ENCODE assay signal across 1 cellular context in genomic region chr11:44310456-44311272, GRCh38.
TF ChIP-seq lines count a peak whose summit lies in the region.

No MANE protein-coding gene starts in this region.

TF ChIP-seq in H1, 55 proteins besides CTCF, POLR2A, EP300 and RAD21:
- no peak for TF ChIP-seq KDM4A (IDR thresholded peaks at IDR 0.05; ENCODE audit: low read depth, low read length, severe bottlenecking)
- TF ChIP-seq PHF8 (conservative IDR thresholded peaks at IDR 0.05; ENCODE audit: low read depth, low read length): no peak
- peak; percentile 96 for TF ChIP-seq CBX8 (IDR thresholded peaks at IDR 0.05; ENCODE audit: borderline replicate concordance, low read depth, low read length)
- peak; percentile 15 for TF ChIP-seq ASH2L (IDR thresholded peaks at IDR 0.05; ENCODE audit: low read length)
- no peak for TF ChIP-seq CBX5 (IDR thresholded peaks at IDR 0.05; ENCODE audit: low read depth, low read length)
- peak; percentile 89; the same call in 1 of the 2 replicates for TF ChIP-seq SUZ12 (IDR thresholded peaks at IDR 0.05; ENCODE audit: low read length)
- TF ChIP-seq SIN3A (conservative IDR thresholded peaks at IDR 0.05 in 1 of 2, IDR thresholded peaks at IDR 0.05 in 1 of 2; ENCODE audit: low read depth in 1 of 2, low read length in 2 of 2): no peak
- no peak for TF ChIP-seq SRF (IDR thresholded peaks at IDR 0.05; ENCODE audit: low read depth, low read length)
- TF ChIP-seq FOSL1 (IDR thresholded peaks at IDR 0.05; ENCODE audit: insufficient read depth, low read depth, low read length): no peak
- no peak for TF ChIP-seq MAFK (IDR thresholded peaks at IDR 0.05; ENCODE audit: low read depth, low read length)
- no peak for TF ChIP-seq BCL11A (IDR thresholded peaks at IDR 0.05; ENCODE audit: low read depth in 2 of 2, low read length in 2 of 2)
- no peak for TF ChIP-seq CEBPB (IDR thresholded peaks at IDR 0.05; ENCODE audit: low read depth, low read length)
- TF ChIP-seq ATF2 (IDR thresholded peaks at IDR 0.05; ENCODE audit: low read length): no peak
- TF ChIP-seq ZNF274 (IDR thresholded peaks at IDR 0.05; ENCODE audit: borderline replicate concordance, extremely low read depth, low read length): no peak
